ENCODE assay signal across 8 cellular contexts in genomic region chr11:65962136-65962564, GRCh38.
DNase-seq lines count a peak whose midpoint lies in the region; ATAC-seq and TF ChIP-seq lines count a peak whose summit lies in the region.

No MANE protein-coding gene starts in this region.

- ATAC-seq in HG02852 (IDR thresholded peaks at IDR 0.05; ENCODE audit: unreplicated experiment), result no peak
- ATAC-seq in GM21515 (IDR thresholded peaks at IDR 0.05; ENCODE audit: unreplicated experiment), result no peak
- ATAC-seq in GM19324 (IDR thresholded peaks at IDR 0.05; ENCODE audit: low FRiP score, unreplicated experiment), result no peak

- H3K4me3 ChIP-seq in HUES6 (ENCODE audit: low read depth, low read length) (peak overlapping the region; percentile 75), cardiac fibroblast (replicated peaks in 1 of 2; ENCODE audit: low read depth in 2 of 2, low read length in 2 of 2) (peak overlapping the region; percentile 71 to 77), mucosa of rectum (ENCODE audit: low read length in 2 of 2) (peak overlapping the region; percentile 96 to 100)

- TF ChIP-seq CTCF in 22Rv1 (IDR thresholded peaks at IDR 0.05), result no peak
- no peak for TF ChIP-seq CTCF in cardiac fibroblast (IDR thresholded peaks at IDR 0.05; ENCODE audit: low read depth, low read length)

- H3K9ac ChIP-seq in HUES6 (ENCODE audit: low read length), result peak overlapping the region; percentile 95
- H3K9ac ChIP-seq in mucosa of rectum (ENCODE audit: low read depth in 1 of 2, low read length in 2 of 2), result peak overlapping the region; percentile 55 to 74

- H3K27ac ChIP-seq in 22Rv1 (peak overlapping the region; percentile 85), HUES6 (ENCODE audit: low read depth, low read length) (no peak overlapping the region), mucosa of rectum (ENCODE audit: low read depth in 2 of 2, low read length in 2 of 2) (no peak overlapping the region)

- DNase-seq in cardiac fibroblast (ENCODE audit: low read depth in 2 of 2), result no peak
- DNase-seq in RPMI8226, result no peak

- H3K4me1 ChIP-seq in HUES6 (ENCODE audit: control insufficient read depth, insufficient read depth, low read length) (peaks cover 11% of the 10 kb centered on the region), mucosa of rectum (ENCODE audit: control insufficient read depth in 2 of 2, insufficient read depth in 2 of 2, low read length in 2 of 2) (peaks cover 14 to 19% of the 10 kb centered on the region in 2 donors)

- H3K27me3 ChIP-seq in HUES6 (ENCODE audit: control insufficient read depth, insufficient read depth, low read length), result no peaks in the 10 kb centered on the region
- no peaks in the 10 kb centered on the region for H3K27me3 ChIP-seq in mucosa of rectum (ENCODE audit: control insufficient read depth in 2 of 2, insufficient read depth in 2 of 2, low read length in 2 of 2)

- H3K36me3 ChIP-seq in HUES6 (ENCODE audit: control insufficient read depth, insufficient read depth, low read length) (peaks cover 36% of the 10 kb centered on the region), mucosa of rectum (ENCODE audit: control insufficient read depth in 2 of 2, insufficient read depth in 2 of 2, low read length in 2 of 2) (peaks cover 28 to 31% of the 10 kb centered on the region in 2 donors)

- H3K9me3 ChIP-seq in HUES6 (ENCODE audit: control insufficient read depth, insufficient read depth, low read depth, low read length) (no peaks in the 10 kb centered on the region), mucosa of rectum (ENCODE audit: control insufficient read depth in 2 of 2, low read length in 2 of 2) (no peaks in the 10 kb centered on the region)
